In the genomic region with DNA sequence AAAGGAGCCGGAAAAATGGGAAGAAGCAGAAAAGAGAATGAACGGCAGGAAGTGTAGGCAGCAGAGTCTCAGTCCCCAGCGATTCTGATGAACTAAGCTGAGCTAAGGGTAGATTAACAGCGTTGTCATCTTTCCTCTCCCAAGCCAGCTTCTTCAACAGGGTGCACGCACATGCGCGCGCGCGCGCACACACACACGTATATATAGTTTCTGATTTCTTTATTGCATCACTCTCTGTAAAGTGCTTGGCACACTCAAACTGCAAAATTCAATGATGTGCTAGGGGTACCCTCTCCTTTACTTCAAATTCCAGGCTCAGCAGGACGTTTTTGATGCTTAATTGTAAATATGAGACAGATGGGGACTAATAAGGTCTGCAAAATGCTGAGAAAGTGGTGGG, we compare ENCODE assay signal across 1 cellular context.
A peak's percentile ranks its signal among the peaks of the same experiment; 100 is the strongest.
TF ChIP-seq lines count a peak whose summit lies in the region.

No MANE protein-coding gene starts in this region.

TF ChIP-seq in HepG2, 621 proteins besides CTCF, POLR2A, EP300 and RAD21:
- no peak for TF ChIP-seq RFX3 (CRISPR knock-in tag; IDR thresholded peaks at IDR 0.05)
- TF ChIP-seq ONECUT2 (CRISPR knock-in tag; IDR thresholded peaks at IDR 0.05), result no peak
- no peak for TF ChIP-seq JUN (CRISPR knock-in tag; IDR thresholded peaks at IDR 0.05)
- TF ChIP-seq CEBPB (IDR thresholded peaks at IDR 0.05; ENCODE audit: borderline replicate concordance, low read depth, low read length), result peak; percentile 19; the same call in 1 of the 2 replicates
- TF ChIP-seq REL (CRISPR knock-in tag; conservative IDR thresholded peaks at IDR 0.05), result no peak
- TF ChIP-seq, protein P1, sequence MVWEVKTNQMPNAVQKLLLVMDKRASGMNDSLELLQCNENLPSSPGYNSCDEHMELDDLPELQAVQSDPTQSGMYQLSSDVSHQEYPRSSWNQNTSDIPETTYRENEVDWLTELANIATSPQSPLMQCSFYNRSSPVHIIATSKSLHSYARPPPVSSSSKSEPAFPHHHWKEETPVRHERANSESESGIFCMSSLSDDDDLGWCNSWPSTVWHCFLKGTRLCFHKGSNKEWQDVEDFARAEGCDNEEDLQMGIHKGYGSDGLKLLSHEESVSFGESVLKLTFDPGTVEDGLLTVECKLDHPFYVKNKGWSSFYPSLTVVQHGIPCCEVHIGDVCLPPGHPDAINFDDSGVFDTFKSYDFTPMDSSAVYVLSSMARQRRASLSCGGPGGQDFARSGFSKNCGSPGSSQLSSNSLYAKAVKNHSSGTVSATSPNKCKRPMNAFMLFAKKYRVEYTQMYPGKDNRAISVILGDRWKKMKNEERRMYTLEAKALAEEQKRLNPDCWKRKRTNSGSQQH (CRISPR knock-in tag; IDR thresholded peaks at IDR 0.05; ENCODE audit: low read depth), result no peak
- no peak for TF ChIP-seq ASH2L (IDR thresholded peaks at IDR 0.05; ENCODE audit: insufficient read length, low read depth, low read length)
TF ChIP-seq in HepG2: peak in this region for 1.
